ENCODE assay signal across 29 cellular contexts in the genomic region with DNA sequence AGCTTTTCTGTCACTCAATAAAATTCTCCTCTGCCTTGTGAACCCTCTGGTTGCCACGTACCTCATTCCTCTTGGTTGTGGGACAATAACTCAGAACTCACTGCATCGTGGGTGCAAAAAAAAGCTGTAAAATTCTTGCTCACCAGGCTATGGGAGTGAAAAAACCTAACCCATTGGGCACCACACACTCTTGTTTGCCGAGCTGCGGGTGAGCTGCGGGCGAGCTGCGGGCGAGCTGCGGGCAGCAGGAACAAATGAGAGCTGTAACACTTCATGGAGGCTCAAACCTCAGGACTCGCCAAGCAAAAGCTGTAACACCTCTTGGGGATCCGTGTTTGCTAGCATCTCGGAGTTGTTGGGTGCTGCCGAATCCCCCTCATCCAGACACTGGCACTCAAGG.
"Had no signal": no experiment of that assay in that cellular context is flagged by ENCODE, and none has a peak within 500 bp of the region (broad histone marks: within the 10 kb centered on the region; RNA-seq: fewer than 3 reads in every experiment).

No MANE protein-coding gene starts in this region.

- H3K27ac Mint-ChIP-seq: endodermal cell; mesothelial cell of epicardium; naive B cell; naive thymus-derived CD8-positive, alpha-beta T cell had no signal

- H3K4me1 Mint-ChIP-seq: endodermal cell; mesothelial cell of epicardium; naive B cell; naive thymus-derived CD8-positive, alpha-beta T cell had no signal

- DNase-seq: dermis blood vessel endothelial cell; dorsolateral prefrontal cortex; effector CD4-positive, alpha-beta T cell; effector memory CD4-positive, alpha-beta T cell; endodermal cell; erythroblast; esophagus squamous epithelium; foreskin fibroblast; foreskin melanocyte; gastrocnemius medialis; glutamatergic neuron; head of caudate nucleus; heart right ventricle; hippocampal formation; left cardiac atrium; left ventricle myocardium superior; lower lobe of right lung; mesenchymal stem cell; mucosa of descending colon; naive B cell; naive thymus-derived CD8-positive, alpha-beta T cell had no signal

- FAIRE-seq: endometrium, islet of Langerhans, keratinocyte had no signal

- H3K36me3 Mint-ChIP-seq: mesothelial cell of epicardium; naive B cell; naive thymus-derived CD8-positive, alpha-beta T cell had no signal

- H3K27me3 Mint-ChIP-seq: naive B cell; naive thymus-derived CD8-positive, alpha-beta T cell had no signal

- H3K36me3 ChIP-seq: esophagus squamous epithelium, gastrocnemius medialis, heart right ventricle, left lung, lower lobe of right lung had no signal

- H3K9me3 ChIP-seq: gastrocnemius medialis had no signal

- H3K4me3 ChIP-seq: coronary artery, dorsolateral prefrontal cortex, esophagus squamous epithelium, gastrocnemius medialis, heart right ventricle, left lung, lower lobe of right lung, mucosa of descending colon had no signal

- H3K27ac ChIP-seq: coronary artery, dorsolateral prefrontal cortex, epithelial cell of prostate, esophagus squamous epithelium, gastrocnemius medialis, heart right ventricle, left lung, lower lobe of right lung had no signal

- H3K4me1 ChIP-seq: esophagus squamous epithelium, gastrocnemius medialis, heart right ventricle, left lung, lower lobe of right lung had no signal

- H3K4me3 Mint-ChIP-seq: endodermal cell; mesothelial cell of epicardium; naive B cell; naive thymus-derived CD8-positive, alpha-beta T cell had no signal

- ATAC-seq: esophagus mucosa; gastrocnemius medialis; heart right ventricle; left cardiac atrium; left lung; left ventricle myocardium superior; lower lobe of right lung; mucosa of descending colon; naive thymus-derived CD8-positive, alpha-beta T cell had no signal

- H3K27me3 ChIP-seq: dorsolateral prefrontal cortex, esophagus squamous epithelium, gastrocnemius medialis, heart right ventricle, left lung had no signal
